Comparison of ENCODE assay signal across 1 cellular context in genomic region chr11:12386309-12386708, GRCh38.
TF ChIP-seq lines count a peak whose summit lies in the region.

No MANE protein-coding gene starts in this region.

TF ChIP-seq in HepG2, 621 proteins besides CTCF, POLR2A, EP300 and RAD21:
- no peak for TF ChIP-seq SMYD3 (CRISPR knock-in tag; IDR thresholded peaks at IDR 0.05)
- TF ChIP-seq PRMT3 (CRISPR knock-in tag; IDR thresholded peaks at IDR 0.05; ENCODE audit: borderline replicate concordance, low read depth) = no peak
- TF ChIP-seq SMC3 (IDR thresholded peaks at IDR 0.05; ENCODE audit: low read length) = no peak
- no peak for TF ChIP-seq ZNF225 (CRISPR knock-in tag; IDR thresholded peaks at IDR 0.05)
- no peak for TF ChIP-seq ZNF292 (CRISPR knock-in tag; IDR thresholded peaks at IDR 0.05; ENCODE audit: borderline replicate concordance, low read depth)
